Comparison of ENCODE assay signal across 18 cellular contexts in genomic region chr12:131720921-131721320, GRCh38. TPM values are rescaled to one million over a fixed set of nuclear protein-coding genes. Genes with fewer than 3 reads are reported as not detected.
DNase-seq lines count a peak whose midpoint lies in the region; ATAC-seq and TF ChIP-seq lines count a peak whose summit lies in the region.
"Had no signal": no experiment of that assay in that cellular context is flagged by ENCODE, and none has a peak within 500 bp of the region (broad histone marks: within the 10 kb centered on the region; RNA-seq: fewer than 3 reads in every experiment).

No MANE protein-coding gene starts in this region.

- no peak overlapping the region for H3K4me3 ChIP-seq in RWPE2 (ENCODE audit: severe bottlenecking)
- H3K4me3 ChIP-seq in Peyer's patch, result no peak overlapping the region
- H3K4me3 ChIP-seq: body of pancreas, testis had no signal

- no peak overlapping the region for H3T11ph ChIP-seq in H9 (ENCODE audit: low read length)

- ATAC-seq in RWPE2 (ENCODE audit: low read depth) (peak; percentile 97), GM21619 (IDR thresholded peaks at IDR 0.05; ENCODE audit: unreplicated experiment) (no peak)
- ATAC-seq: body of pancreas, T-cell had no signal

- H3K23me2 ChIP-seq in H9 (ENCODE audit: insufficient read length, low read depth, low read length, poor library complexity, severe bottlenecking), result no peaks in the 10 kb centered on the region

- no peak overlapping the region for H2BK5ac ChIP-seq in H9 (ENCODE audit: insufficient read length, low read length)

- H3K27me3 ChIP-seq in H9 (ENCODE audit: insufficient read depth, low read length), result no peaks in the 10 kb centered on the region
- H3K27me3 ChIP-seq in RWPE2 (ENCODE audit: insufficient read depth, poor library complexity, severe bottlenecking), result no peaks in the 10 kb centered on the region
- no peaks in the 10 kb centered on the region for H3K27me3 ChIP-seq in Peyer's patch
- H3K27me3 ChIP-seq: body of pancreas, testis had no signal

- no peak overlapping the region for H3K27ac ChIP-seq in H9 (ENCODE audit: insufficient read length, low read depth, low read length)
- peak overlapping the region; percentile 49 for H3K27ac ChIP-seq in RWPE2 (ENCODE audit: poor library complexity, severe bottlenecking)
- no peak overlapping the region for H3K27ac ChIP-seq in Peyer's patch
- H3K27ac ChIP-seq: body of pancreas, testis had no signal

- H2BK15ac ChIP-seq in H9 (ENCODE audit: low read depth, low read length), result no peak overlapping the region

- H2BK20ac ChIP-seq in H9 (ENCODE audit: low read depth, low read length, poor library complexity, severe bottlenecking), result no peak overlapping the region

- H3K9ac ChIP-seq in H9 (ENCODE audit: extremely low read depth, insufficient read length, low read length), result no peak overlapping the region

- peaks cover 2% of the 10 kb centered on the region; the same call in 1 of the 2 replicates for H3K79me2 ChIP-seq in H9 (ENCODE audit: insufficient read depth, low read length)

- H3K4me2 ChIP-seq in H9 (ENCODE audit: insufficient read depth, insufficient read length, low read length), result no peak overlapping the region

- H2BK12ac ChIP-seq in H9 (ENCODE audit: insufficient read length, low read depth, low read length), result no peak overlapping the region

- H3K9me3 ChIP-seq in H9 (ENCODE audit: control insufficient read depth, low read depth, low read length) (no peaks in the 10 kb centered on the region), RWPE2 (ENCODE audit: severe bottlenecking) (no peaks in the 10 kb centered on the region), Peyer's patch (no peaks in the 10 kb centered on the region)
- H3K9me3 ChIP-seq: body of pancreas, testis had no signal

- H3K36me3 ChIP-seq in RWPE2 (ENCODE audit: low read depth), result peaks cover 95% of the 10 kb centered on the region
- peaks cover 0 to 87% (median 0%) of the 10 kb centered on the region in 3 donors for H3K36me3 ChIP-seq in Peyer's patch

- DNase-seq in H9 (no peak), RWPE2 (ENCODE audit: low spot score) (peak; percentile 55), chondrocyte (ENCODE audit: low spot score) (no peak), nephron progenitor cell (no peak), Peyer's patch (no peak), 8988T (no peak)
- DNase-seq: activated CD4-positive, alpha-beta T cell treated with anti-CD3 and anti-CD28 coated beads for 1 hour; body of pancreas; DMS153; foreskin melanocyte; midbrain; NCI-H187; NCI-H526 treated with DMSO at 0.1 percent for 48 hours; occipital lobe; small intestine; T-cell; testis had no signal

- H2AK5ac ChIP-seq in H9 (ENCODE audit: insufficient read length, low read length), result no peak overlapping the region

- H3K4ac ChIP-seq in H9 (ENCODE audit: low read depth, low read length), result no peak overlapping the region

- no peak overlapping the region for H4K5ac ChIP-seq in H9 (ENCODE audit: insufficient read length, low read depth, low read length)

- H3K18ac ChIP-seq in H9 (ENCODE audit: insufficient read length, low read depth, low read length), result no peak overlapping the region

- H3K27me3 Mint-ChIP-seq in H9 (ENCODE audit: low read depth) (no peaks in the 10 kb centered on the region), chondrocyte (ENCODE audit: low read depth) (no peaks in the 10 kb centered on the region), nephron progenitor cell (ENCODE audit: low read depth, poor library complexity) (no peaks in the 10 kb centered on the region)
- H3K27me3 Mint-ChIP-seq: T-cell had no signal

- H4K91ac ChIP-seq in H9 (ENCODE audit: insufficient read length, low read depth, low read length), result no peak overlapping the region

- H3K23ac ChIP-seq in H9 (ENCODE audit: insufficient read length, low read depth, low read length), result no peak overlapping the region

- no peak overlapping the region for H2BK120ac ChIP-seq in H9 (ENCODE audit: low read depth, low read length, poor library complexity, severe bottlenecking)

- TF ChIP-seq CTCF in H9 (conservative IDR thresholded peaks at IDR 0.05) (no peak), RWPE2 (IDR thresholded peaks at IDR 0.05; ENCODE audit: poor library complexity, severe bottlenecking) (no peak), chondrocyte (IDR thresholded peaks at IDR 0.05) (no peak), nephron progenitor cell (IDR thresholded peaks at IDR 0.05) (no peak), Peyer's patch (IDR thresholded peaks at IDR 0.05) (no peak)

- H3K27ac Mint-ChIP-seq in H9 (peak overlapping the region; percentile 74 to 97 (median 94)), chondrocyte (ENCODE audit: unreplicated experiment) (peak overlapping the region; percentile 43), nephron progenitor cell (peak overlapping the region; percentile 70)
- H3K27ac Mint-ChIP-seq: T-cell had no signal

- no CpG with 5 or more reads among the region's 7 CpGs for WGBS in H9 (ENCODE audit: extremely low coverage, insufficient read length, low lambda C conversion rate)

- TF ChIP-seq POLR2A in Peyer's patch (IDR thresholded peaks at IDR 0.05), result no peak

- H3K56ac ChIP-seq in H9 (ENCODE audit: insufficient read length, low read depth, low read length), result no peak overlapping the region

- H4K20me1 ChIP-seq in H9 (ENCODE audit: control insufficient read depth, insufficient read depth, insufficient read length), result no peaks in the 10 kb centered on the region

- H3K4me1 ChIP-seq in H9 (ENCODE audit: insufficient read depth, low read length), result peaks cover 11% of the 10 kb centered on the region
- peaks cover 13% of the 10 kb centered on the region for H3K4me1 ChIP-seq in RWPE2 (ENCODE audit: insufficient read depth, poor library complexity, severe bottlenecking)
- H3K4me1 ChIP-seq in Peyer's patch, result no peaks in the 10 kb centered on the region
- H3K4me1 ChIP-seq: body of pancreas, testis had no signal

- no peak overlapping the region for H3K14ac ChIP-seq in H9 (ENCODE audit: insufficient read depth, low read length)

- H4K8ac ChIP-seq in H9 (replicated peaks; ENCODE audit: insufficient read length, low read depth, low read length), result no peak overlapping the region

- H2AFZ ChIP-seq in H9 (ENCODE audit: low read length), result no peak overlapping the region

- H3K79me1 ChIP-seq in H9 (ENCODE audit: insufficient read depth, low read depth, low read length, poor library complexity, severe bottlenecking), result no peaks in the 10 kb centered on the region

- peaks cover 44 to 48% of the 10 kb centered on the region in 2 experiments for H3K4me1 Mint-ChIP-seq in H9
- H3K4me1 Mint-ChIP-seq in chondrocyte (ENCODE audit: low read depth), result peaks cover 23% of the 10 kb centered on the region
- no peaks in the 10 kb centered on the region for H3K4me1 Mint-ChIP-seq in nephron progenitor cell

- no peaks in the 10 kb centered on the region for H3K9me3 Mint-ChIP-seq in H9
- H3K9me3 Mint-ChIP-seq in chondrocyte (ENCODE audit: low read depth), result no peaks in the 10 kb centered on the region
- no peaks in the 10 kb centered on the region for H3K9me3 Mint-ChIP-seq in nephron progenitor cell
- H3K9me3 Mint-ChIP-seq: T-cell had no signal

- no peak overlapping the region for H3K4me3 Mint-ChIP-seq in H9
- no peak overlapping the region for H3K4me3 Mint-ChIP-seq in chondrocyte (ENCODE audit: unreplicated experiment)
- H3K4me3 Mint-ChIP-seq in nephron progenitor cell, result no peak overlapping the region
- H3K4me3 Mint-ChIP-seq: T-cell had no signal

- H3K36me3 Mint-ChIP-seq in H9 (ENCODE audit: insufficient read depth in 1 of 3, low read depth in 3 of 3) (peaks cover 48 to 75% (median 67%) of the 10 kb centered on the region in 3 experiments), chondrocyte (ENCODE audit: low read depth) (peaks cover 25% of the 10 kb centered on the region), nephron progenitor cell (ENCODE audit: low read depth) (peaks cover 53% of the 10 kb centered on the region)

RNA-seq across cellular contexts. Expression of gene SFSWAP, which starts 10.0 kb away (rescaled TPM):
- total RNA-seq in H9 (2021) (44.2 and 48.1 TPM in 2 replicates), chondrocyte (32.5 to 38.8 TPM (median 33.0 TPM) in 3 replicates), Peyer's patch (100 to 1,000 TPM in 1 of 4 donors, 10 to 100 TPM in 3; 47.3 to 169 (median 75.6) TPM)

Comparison
In these comparisons a context has a peak if more than half of its experiments do, and no peak if none do; other contexts are left out.
1. H3K27ac Mint-ChIP-seq: peak in every context shown above with its lines; median percentile 94 in H9; 70 in nephron progenitor cell; 43 in chondrocyte.